Comparison of ENCODE assay signal across 11 cellular contexts in the genomic region with DNA sequence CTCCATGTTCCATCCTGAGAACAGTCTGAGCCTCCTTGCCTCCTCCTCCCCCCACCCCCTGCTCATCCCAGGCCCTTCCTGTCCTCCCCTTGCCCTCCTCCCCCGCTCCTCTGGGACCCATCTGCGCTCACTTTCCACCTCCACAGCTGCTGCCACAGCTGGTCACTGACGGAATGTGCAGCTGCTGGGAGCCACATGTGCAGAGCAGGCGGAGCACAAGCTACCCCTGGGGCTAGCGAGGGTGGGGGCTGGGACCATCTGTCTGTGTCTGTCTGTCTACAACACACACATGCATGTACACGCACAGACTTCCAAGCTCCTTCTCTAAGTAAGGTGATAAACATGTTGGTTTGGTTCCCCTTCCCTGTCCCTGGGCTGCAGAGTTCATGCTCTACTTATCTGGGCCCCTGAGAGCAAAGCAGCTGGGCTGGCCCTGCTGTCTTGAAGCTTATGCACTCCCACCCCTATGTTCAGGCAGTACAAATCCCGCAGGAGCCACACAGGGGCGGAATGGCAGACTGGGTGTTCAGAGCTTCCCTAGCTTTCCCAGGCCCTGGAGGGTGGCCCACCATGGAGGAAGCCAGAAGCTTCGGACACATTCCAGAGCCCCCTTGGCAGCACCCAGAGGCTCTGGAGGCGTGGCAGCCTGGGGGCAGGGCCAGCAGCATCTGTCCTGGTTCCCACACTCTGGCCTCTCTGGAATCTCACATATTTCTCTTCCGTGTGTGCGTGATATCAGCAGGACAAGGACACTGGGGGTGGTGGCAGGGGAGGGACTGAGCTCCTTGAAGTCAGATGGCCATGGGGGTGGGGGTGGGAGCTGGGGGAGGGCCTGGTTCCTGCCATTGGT. TPM values are rescaled to one million over a fixed set of nuclear protein-coding genes. Genes with fewer than 3 reads are reported as not detected.
DNase-seq lines count a peak whose midpoint lies in the region; ATAC-seq and TF ChIP-seq lines count a peak whose summit lies in the region.
"Had no signal": no experiment of that assay in that cellular context is flagged by ENCODE, and none has a peak within 500 bp of the region (broad histone marks: within the 10 kb centered on the region; RNA-seq: fewer than 3 reads in every experiment).

No MANE protein-coding gene starts in this region.

- H3K27ac ChIP-seq in DND-41 (ENCODE audit: low read length) (no peak overlapping the region), prostate gland (peak overlapping the region; percentile 13 to 58)

- H3K4me3 ChIP-seq in DND-41 (ENCODE audit: low read depth in 1 of 2, low read length in 2 of 2) (no peak overlapping the region), prostate gland (no peak overlapping the region)

- no peak overlapping the region for H3K4me2 ChIP-seq in DND-41 (ENCODE audit: insufficient read depth, low read length)

- intact Hi-C loops in Right ventricle myocardium superior (cut with DNase I) = no loop called here
- intact Hi-C loops in prostate gland (cut with DNase I) = no loop called here

- TF ChIP-seq CTCF in DND-41 (IDR thresholded peaks at IDR 0.05; ENCODE audit: borderline replicate concordance, extremely low read depth, low read length, poor library complexity, severe bottlenecking) (no peak), prostate gland (IDR thresholded peaks at IDR 0.05) (no peak)

- H4K20me1 ChIP-seq in DND-41 (ENCODE audit: insufficient read depth, low read length) = no peaks in the 10 kb centered on the region; the same call in none of the 2 replicates

- DNase-seq in DND-41 = peak; percentile 23
- DNase-seq in SK-MEL-5 (ENCODE audit: low read depth, low spot score) = peak; percentile 43
- peak; percentile 93 for DNase-seq in Right ventricle myocardium superior
- no peak for DNase-seq in prostate gland (ENCODE audit: low spot score)
- no peak for DNase-seq in DMS153 (lab: John Stamatoyannopoulos, UW)
- DNase-seq in activated effector memory CD4-positive, alpha-beta T cell treated with Interleukin-2 at 50 U/mL for 16 hours = no peak
- DNase-seq: activated T-cell treated with anti-CD3 and anti-CD28 coated beads, Interleukin-2, amount 50 U/mL, for 48 hours; NCI-H345 had no signal

- no peaks in the 10 kb centered on the region for H3K36me3 ChIP-seq in DND-41 (ENCODE audit: insufficient read depth, low read length)
- H3K36me3 ChIP-seq in prostate gland = no peaks in the 10 kb centered on the region

- H3K4me1 ChIP-seq in DND-41 (ENCODE audit: insufficient read depth, low read length) (no peaks in the 10 kb centered on the region), prostate gland (replicated peaks) (no peaks in the 10 kb centered on the region)

- H3K27me3 ChIP-seq in DND-41 (ENCODE audit: insufficient read depth, low read length, poor library complexity) (peaks cover 10% of the 10 kb centered on the region), prostate gland (replicated peaks; ENCODE audit: insufficient read depth) (no peaks in the 10 kb centered on the region)

- 42% methylated on average over 10 of the region's 12 CpGs for WGBS in prostate gland

- H3K9me3 ChIP-seq in DND-41 (ENCODE audit: insufficient read depth, low read length, severe bottlenecking) (no peaks in the 10 kb centered on the region), prostate gland (no peaks in the 10 kb centered on the region)

- no peak overlapping the region for H3K9ac ChIP-seq in DND-41 (ENCODE audit: low read depth, low read length)

- H2AFZ ChIP-seq in DND-41 (ENCODE audit: low read depth, low read length) = no peak overlapping the region

- in situ Hi-C loops in SK-MEL-5 (cut with HindIII; ENCODE audit: low pct_unique_long_range_greater_than_20kb, low sequenced_read_pairs) = no loop called here

- no peak for TF ChIP-seq POLR2A in prostate gland (IDR thresholded peaks at IDR 0.05)

- ATAC-seq in DND-41 (ENCODE audit: insufficient read depth, low read depth) = 0 out of 3 replicates have a peak, but pooled peaks have one; percentile 42
- ATAC-seq in Right ventricle myocardium superior (ENCODE audit: poor library complexity) = peak; percentile 85
- ATAC-seq in HG02763 (IDR thresholded peaks at IDR 0.05; ENCODE audit: unreplicated experiment) = no peak
- ATAC-seq in HG03457 (IDR thresholded peaks at IDR 0.05; ENCODE audit: unreplicated experiment) = no peak

- H3K79me2 ChIP-seq in DND-41 (ENCODE audit: insufficient read depth, low read length) = no peaks in the 10 kb centered on the region

RNA-seq across cellular contexts. Expression of a gene that starts 7.0 kb away (rescaled TPM):
- total RNA-seq in SK-MEL-5 (2014; rRNA removed; shearing (Covaris generic)) = not detected in 2 replicates
- polyA plus RNA-seq in SK-MEL-5 (2015; cell fraction: cytosol; rRNA removed) = not detected in 2 replicates
- polyA plus RNA-seq in SK-MEL-5 (2015; cell fraction: nucleus; rRNA removed) = not detected in 2 replicates
- total RNA-seq in Right ventricle myocardium superior (16.9 TPM), prostate gland (10 to 100 TPM in 1 of 2 donors, 1 to 10 TPM in 1; 2.6 to 51.9 TPM)

RNA-seq across cellular contexts. Expression of a gene that starts 25.4 kb away (rescaled TPM):
- 0.13 TPM in 2 replicates for total RNA-seq in SK-MEL-5 (2014; rRNA removed; shearing (Covaris generic))
- polyA plus RNA-seq in SK-MEL-5 (2015; cell fraction: cytosol; rRNA removed) = not detected in 2 replicates
- not detected in 2 replicates for polyA plus RNA-seq in SK-MEL-5 (2015; cell fraction: nucleus; rRNA removed)
- total RNA-seq in Right ventricle myocardium superior (30.4 TPM), prostate gland (under 1 TPM in 1 of 2 donors, not detected in 1; 0.91 TPM)
- total RNA-seq: lower leg skin had no signal

RNA-seq across cellular contexts. Expression of a gene that starts 44.8 kb away (rescaled TPM):
- 0.93 and 1.3 TPM in 2 replicates for total RNA-seq in SK-MEL-5 (2014; rRNA removed; shearing (Covaris generic))
- polyA plus RNA-seq in SK-MEL-5 (2015; cell fraction: cytosol; rRNA removed) = 0.70 and 0.85 TPM in 2 replicates
- polyA plus RNA-seq in SK-MEL-5 (2015; cell fraction: nucleus; rRNA removed) = 0.30 and 1.2 TPM in 2 replicates
- 2.8 TPM for total RNA-seq in Right ventricle myocardium superior
- total RNA-seq in prostate gland = 1 to 10 TPM in 1 of 2 donors, not detected in 1; 4.9 TPM
- total RNA-seq: lower leg skin had no signal

Comparison
In these comparisons a context has a peak if more than half of its experiments do, and no peak if none do; other contexts are left out.
1. ATAC-seq: peak in DND-41 (single experiment) and Right ventricle myocardium superior (single experiment); none in HG02763 (single experiment) and HG03457 (single experiment).
2. DNase-seq: peak in DND-41 (single experiment), SK-MEL-5 (single experiment) and Right ventricle myocardium superior (single experiment); none in prostate gland (single experiment), DMS153 (single experiment) and activated effector memory CD4-positive, alpha-beta T cell treated with Interleukin-2 at 50 U/mL for 16 hours (single experiment).
3. RNA of a gene that starts 25.4 kb away (total RNA-seq): 30.4 TPM in Right ventricle myocardium superior (single experiment); 0.91 TPM in prostate gland and 0.13 TPM in SK-MEL-5; every median in the first group is over 10 times any median in the second.